In the genomic region with DNA sequence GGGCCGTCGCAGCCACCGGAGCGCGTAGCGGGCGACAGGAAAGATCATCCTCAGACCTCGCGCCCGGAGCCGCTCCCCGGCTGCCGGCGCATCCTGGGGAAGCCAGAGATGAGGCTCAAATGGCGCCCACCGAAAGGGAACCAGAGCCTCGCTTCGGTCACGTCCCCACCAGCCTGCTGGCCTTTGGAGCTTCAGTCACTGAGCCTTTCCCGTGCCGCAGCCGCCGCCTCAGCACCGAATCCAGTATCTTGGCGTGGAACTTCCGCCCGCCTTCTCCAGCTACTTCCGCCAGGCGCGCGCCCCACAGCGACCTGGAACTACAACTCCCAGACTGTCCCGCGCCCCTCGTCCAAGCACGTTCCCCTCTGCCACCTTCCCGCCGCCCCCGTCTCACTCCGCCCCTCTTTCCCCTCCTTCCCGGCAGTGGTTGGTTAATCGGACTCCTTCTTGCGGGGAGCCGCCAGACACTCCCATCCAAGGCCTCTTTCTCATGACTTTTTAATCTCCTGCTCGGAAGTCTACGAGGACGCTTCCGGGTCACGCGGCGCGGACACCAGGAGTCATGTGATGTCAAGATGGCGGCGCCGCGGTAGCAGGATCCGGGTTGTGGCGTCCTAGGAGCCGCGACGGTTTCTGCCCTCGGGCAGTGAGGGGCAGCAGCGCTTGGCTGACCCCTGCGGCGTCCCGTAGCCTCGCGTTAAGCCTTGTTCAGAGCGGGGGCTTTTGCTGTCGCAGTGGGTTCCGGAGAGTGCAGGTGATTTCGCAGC, we compare ENCODE assay signal across 1 cellular context.
A peak's percentile ranks its signal among the peaks of the same experiment; 100 is the strongest.
TF ChIP-seq lines count a peak whose summit lies in the region.

A gene with protein sequence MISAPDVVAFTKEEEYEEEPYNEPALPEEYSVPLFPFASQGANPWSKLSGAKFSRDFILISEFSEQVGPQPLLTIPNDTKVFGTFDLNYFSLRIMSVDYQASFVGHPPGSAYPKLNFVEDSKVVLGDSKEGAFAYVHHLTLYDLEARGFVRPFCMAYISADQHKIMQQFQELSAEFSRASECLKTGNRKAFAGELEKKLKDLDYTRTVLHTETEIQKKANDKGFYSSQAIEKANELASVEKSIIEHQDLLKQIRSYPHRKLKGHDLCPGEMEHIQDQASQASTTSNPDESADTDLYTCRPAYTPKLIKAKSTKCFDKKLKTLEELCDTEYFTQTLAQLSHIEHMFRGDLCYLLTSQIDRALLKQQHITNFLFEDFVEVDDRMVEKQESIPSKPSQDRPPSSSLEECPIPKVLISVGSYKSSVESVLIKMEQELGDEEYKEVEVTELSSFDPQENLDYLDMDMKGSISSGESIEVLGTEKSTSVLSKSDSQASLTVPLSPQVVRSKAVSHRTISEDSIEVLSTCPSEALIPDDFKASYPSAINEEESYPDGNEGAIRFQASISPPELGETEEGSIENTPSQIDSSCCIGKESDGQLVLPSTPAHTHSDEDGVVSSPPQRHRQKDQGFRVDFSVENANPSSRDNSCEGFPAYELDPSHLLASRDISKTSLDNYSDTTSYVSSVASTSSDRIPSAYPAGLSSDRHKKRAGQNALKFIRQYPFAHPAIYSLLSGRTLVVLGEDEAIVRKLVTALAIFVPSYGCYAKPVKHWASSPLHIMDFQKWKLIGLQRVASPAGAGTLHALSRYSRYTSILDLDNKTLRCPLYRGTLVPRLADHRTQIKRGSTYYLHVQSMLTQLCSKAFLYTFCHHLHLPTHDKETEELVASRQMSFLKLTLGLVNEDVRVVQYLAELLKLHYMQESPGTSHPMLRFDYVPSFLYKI (plus strand): TSS at position 563 of the 767 bp plus-strand sequence. CDS start 497 bp downstream, outside the sequence.
A gene with protein sequence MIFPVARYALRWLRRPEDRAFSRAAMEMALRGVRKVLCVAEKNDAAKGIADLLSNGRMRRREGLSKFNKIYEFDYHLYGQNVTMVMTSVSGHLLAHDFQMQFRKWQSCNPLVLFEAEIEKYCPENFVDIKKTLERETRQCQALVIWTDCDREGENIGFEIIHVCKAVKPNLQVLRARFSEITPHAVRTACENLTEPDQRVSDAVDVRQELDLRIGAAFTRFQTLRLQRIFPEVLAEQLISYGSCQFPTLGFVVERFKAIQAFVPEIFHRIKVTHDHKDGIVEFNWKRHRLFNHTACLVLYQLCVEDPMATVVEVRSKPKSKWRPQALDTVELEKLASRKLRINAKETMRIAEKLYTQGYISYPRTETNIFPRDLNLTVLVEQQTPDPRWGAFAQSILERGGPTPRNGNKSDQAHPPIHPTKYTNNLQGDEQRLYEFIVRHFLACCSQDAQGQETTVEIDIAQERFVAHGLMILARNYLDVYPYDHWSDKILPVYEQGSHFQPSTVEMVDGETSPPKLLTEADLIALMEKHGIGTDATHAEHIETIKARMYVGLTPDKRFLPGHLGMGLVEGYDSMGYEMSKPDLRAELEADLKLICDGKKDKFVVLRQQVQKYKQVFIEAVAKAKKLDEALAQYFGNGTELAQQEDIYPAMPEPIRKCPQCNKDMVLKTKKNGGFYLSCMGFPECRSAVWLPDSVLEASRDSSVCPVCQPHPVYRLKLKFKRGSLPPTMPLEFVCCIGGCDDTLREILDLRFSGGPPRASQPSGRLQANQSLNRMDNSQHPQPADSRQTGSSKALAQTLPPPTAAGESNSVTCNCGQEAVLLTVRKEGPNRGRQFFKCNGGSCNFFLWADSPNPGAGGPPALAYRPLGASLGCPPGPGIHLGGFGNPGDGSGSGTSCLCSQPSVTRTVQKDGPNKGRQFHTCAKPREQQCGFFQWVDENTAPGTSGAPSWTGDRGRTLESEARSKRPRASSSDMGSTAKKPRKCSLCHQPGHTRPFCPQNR (minus strand): TSS at position 264 of the 767 bp plus-strand sequence. CDS start 216 bp downstream, at position 48.

TF ChIP-seq in HepG2, 621 proteins besides CTCF, POLR2A, EP300 and RAD21 (continued from another document and continues in another):
- TF ChIP-seq, protein P1, sequence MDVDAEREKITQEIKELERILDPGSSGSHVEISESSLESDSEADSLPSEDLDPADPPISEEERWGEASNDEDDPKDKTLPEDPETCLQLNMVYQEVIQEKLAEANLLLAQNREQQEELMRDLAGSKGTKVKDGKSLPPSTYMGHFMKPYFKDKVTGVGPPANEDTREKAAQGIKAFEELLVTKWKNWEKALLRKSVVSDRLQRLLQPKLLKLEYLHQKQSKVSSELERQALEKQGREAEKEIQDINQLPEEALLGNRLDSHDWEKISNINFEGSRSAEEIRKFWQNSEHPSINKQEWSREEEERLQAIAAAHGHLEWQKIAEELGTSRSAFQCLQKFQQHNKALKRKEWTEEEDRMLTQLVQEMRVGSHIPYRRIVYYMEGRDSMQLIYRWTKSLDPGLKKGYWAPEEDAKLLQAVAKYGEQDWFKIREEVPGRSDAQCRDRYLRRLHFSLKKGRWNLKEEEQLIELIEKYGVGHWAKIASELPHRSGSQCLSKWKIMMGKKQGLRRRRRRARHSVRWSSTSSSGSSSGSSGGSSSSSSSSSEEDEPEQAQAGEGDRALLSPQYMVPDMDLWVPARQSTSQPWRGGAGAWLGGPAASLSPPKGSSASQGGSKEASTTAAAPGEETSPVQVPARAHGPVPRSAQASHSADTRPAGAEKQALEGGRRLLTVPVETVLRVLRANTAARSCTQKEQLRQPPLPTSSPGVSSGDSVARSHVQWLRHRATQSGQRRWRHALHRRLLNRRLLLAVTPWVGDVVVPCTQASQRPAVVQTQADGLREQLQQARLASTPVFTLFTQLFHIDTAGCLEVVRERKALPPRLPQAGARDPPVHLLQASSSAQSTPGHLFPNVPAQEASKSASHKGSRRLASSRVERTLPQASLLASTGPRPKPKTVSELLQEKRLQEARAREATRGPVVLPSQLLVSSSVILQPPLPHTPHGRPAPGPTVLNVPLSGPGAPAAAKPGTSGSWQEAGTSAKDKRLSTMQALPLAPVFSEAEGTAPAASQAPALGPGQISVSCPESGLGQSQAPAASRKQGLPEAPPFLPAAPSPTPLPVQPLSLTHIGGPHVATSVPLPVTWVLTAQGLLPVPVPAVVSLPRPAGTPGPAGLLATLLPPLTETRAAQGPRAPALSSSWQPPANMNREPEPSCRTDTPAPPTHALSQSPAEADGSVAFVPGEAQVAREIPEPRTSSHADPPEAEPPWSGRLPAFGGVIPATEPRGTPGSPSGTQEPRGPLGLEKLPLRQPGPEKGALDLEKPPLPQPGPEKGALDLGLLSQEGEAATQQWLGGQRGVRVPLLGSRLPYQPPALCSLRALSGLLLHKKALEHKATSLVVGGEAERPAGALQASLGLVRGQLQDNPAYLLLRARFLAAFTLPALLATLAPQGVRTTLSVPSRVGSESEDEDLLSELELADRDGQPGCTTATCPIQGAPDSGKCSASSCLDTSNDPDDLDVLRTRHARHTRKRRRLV (CRISPR knock-in tag; IDR thresholded peaks at IDR 0.05) = peak; percentile 79; the same call in 1 of the 2 replicates
- TF ChIP-seq DR1 (CRISPR knock-in tag; IDR thresholded peaks at IDR 0.05) (peak; percentile 13; the same call in 1 of the 2 replicates), ZNF446 (CRISPR knock-in tag; IDR thresholded peaks at IDR 0.05) (no peak), TEAD3 (CRISPR knock-in tag; optimal IDR thresholded peaks at IDR 0.05; ENCODE audit: borderline replicate concordance) (no peak), ZNF558 (CRISPR knock-in tag; IDR thresholded peaks at IDR 0.05; ENCODE audit: borderline replicate concordance) (no peak; the same call in none of the 2 replicates), MTF1 (CRISPR knock-in tag; IDR thresholded peaks at IDR 0.05) (0 out of 2 replicates have a peak, but pooled peaks have one; percentile 25), ZNF296 (CRISPR knock-in tag; conservative IDR thresholded peaks at IDR 0.05) (no peak), THAP11 (CRISPR knock-in tag; IDR thresholded peaks at IDR 0.05) (peak; percentile 99), NR1H2 (CRISPR knock-in tag; IDR thresholded peaks at IDR 0.05; ENCODE audit: borderline replicate concordance, low read depth) (no peak), ZNF841 (CRISPR knock-in tag; IDR thresholded peaks at IDR 0.05; ENCODE audit: borderline replicate concordance) (no peak), SIN3B (IDR thresholded peaks at IDR 0.05; ENCODE audit: low read length) (peak; percentile 93), ZNF337 (CRISPR knock-in tag; IDR thresholded peaks at IDR 0.05; ENCODE audit: borderline replicate concordance, low read depth) (no peak), KLF13 (CRISPR knock-in tag; IDR thresholded peaks at IDR 0.05) (no peak), ZNF317 (CRISPR knock-in tag; IDR thresholded peaks at IDR 0.05) (no peak), YEATS2 (CRISPR knock-in tag; IDR thresholded peaks at IDR 0.05; ENCODE audit: borderline replicate concordance) (peak; percentile 49; the same call in 1 of the 2 replicates), RARG (CRISPR knock-in tag; IDR thresholded peaks at IDR 0.05; ENCODE audit: low read depth) (no peak), ZNF230 (CRISPR knock-in tag; IDR thresholded peaks at IDR 0.05) (peak; percentile 72), ZNF672 (CRISPR knock-in tag; IDR thresholded peaks at IDR 0.05) (no peak), ZNF564 (CRISPR knock-in tag; IDR thresholded peaks at IDR 0.05) (peak; percentile 79; the same call in 1 of the 2 replicates)
- TF ChIP-seq, protein P2, sequence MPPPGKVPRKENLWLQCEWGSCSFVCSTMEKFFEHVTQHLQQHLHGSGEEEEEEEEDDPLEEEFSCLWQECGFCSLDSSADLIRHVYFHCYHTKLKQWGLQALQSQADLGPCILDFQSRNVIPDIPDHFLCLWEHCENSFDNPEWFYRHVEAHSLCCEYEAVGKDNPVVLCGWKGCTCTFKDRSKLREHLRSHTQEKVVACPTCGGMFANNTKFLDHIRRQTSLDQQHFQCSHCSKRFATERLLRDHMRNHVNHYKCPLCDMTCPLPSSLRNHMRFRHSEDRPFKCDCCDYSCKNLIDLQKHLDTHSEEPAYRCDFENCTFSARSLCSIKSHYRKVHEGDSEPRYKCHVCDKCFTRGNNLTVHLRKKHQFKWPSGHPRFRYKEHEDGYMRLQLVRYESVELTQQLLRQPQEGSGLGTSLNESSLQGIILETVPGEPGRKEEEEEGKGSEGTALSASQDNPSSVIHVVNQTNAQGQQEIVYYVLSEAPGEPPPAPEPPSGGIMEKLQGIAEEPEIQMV (CRISPR knock-in tag; IDR thresholded peaks at IDR 0.05; ENCODE audit: low read depth) = peak; percentile 69; the same call in 1 of the 2 replicates
- TF ChIP-seq, protein P3, sequence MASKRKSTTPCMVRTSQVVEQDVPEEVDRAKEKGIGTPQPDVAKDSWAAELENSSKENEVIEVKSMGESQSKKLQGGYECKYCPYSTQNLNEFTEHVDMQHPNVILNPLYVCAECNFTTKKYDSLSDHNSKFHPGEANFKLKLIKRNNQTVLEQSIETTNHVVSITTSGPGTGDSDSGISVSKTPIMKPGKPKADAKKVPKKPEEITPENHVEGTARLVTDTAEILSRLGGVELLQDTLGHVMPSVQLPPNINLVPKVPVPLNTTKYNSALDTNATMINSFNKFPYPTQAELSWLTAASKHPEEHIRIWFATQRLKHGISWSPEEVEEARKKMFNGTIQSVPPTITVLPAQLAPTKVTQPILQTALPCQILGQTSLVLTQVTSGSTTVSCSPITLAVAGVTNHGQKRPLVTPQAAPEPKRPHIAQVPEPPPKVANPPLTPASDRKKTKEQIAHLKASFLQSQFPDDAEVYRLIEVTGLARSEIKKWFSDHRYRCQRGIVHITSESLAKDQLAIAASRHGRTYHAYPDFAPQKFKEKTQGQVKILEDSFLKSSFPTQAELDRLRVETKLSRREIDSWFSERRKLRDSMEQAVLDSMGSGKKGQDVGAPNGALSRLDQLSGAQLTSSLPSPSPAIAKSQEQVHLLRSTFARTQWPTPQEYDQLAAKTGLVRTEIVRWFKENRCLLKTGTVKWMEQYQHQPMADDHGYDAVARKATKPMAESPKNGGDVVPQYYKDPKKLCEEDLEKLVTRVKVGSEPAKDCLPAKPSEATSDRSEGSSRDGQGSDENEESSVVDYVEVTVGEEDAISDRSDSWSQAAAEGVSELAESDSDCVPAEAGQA (IDR thresholded peaks at IDR 0.05; ENCODE audit: low read depth) = peak; percentile 84
- TF ChIP-seq, protein P3 (CRISPR knock-in tag; IDR thresholded peaks at IDR 0.05; ENCODE audit: borderline replicate concordance) = no peak
- TF ChIP-seq, protein P4, sequence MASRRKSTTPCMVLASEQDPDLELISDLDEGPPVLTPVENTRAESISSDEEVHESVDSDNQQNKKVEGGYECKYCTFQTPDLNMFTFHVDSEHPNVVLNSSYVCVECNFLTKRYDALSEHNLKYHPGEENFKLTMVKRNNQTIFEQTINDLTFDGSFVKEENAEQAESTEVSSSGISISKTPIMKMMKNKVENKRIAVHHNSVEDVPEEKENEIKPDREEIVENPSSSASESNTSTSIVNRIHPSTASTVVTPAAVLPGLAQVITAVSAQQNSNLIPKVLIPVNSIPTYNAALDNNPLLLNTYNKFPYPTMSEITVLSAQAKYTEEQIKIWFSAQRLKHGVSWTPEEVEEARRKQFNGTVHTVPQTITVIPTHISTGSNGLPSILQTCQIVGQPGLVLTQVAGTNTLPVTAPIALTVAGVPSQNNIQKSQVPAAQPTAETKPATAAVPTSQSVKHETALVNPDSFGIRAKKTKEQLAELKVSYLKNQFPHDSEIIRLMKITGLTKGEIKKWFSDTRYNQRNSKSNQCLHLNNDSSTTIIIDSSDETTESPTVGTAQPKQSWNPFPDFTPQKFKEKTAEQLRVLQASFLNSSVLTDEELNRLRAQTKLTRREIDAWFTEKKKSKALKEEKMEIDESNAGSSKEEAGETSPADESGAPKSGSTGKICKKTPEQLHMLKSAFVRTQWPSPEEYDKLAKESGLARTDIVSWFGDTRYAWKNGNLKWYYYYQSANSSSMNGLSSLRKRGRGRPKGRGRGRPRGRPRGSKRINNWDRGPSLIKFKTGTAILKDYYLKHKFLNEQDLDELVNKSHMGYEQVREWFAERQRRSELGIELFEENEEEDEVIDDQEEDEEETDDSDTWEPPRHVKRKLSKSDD (CRISPR knock-in tag; IDR thresholded peaks at IDR 0.05; ENCODE audit: low read depth) = 0 out of 2 replicates have a peak, but pooled peaks have one; percentile 68
